ENCODE assay signal across 8 cellular contexts in genomic region chr17:4832829-4833177, GRCh38. TPM values are rescaled to one million over a fixed set of nuclear protein-coding genes. Genes with fewer than 3 reads are reported as not detected.
A peak's percentile ranks its signal among the peaks of the same experiment; 100 is the strongest.
DNase-seq lines count a peak whose midpoint lies in the region; ATAC-seq and TF ChIP-seq lines count a peak whose summit lies in the region.
"Not testable (repeated sequence)": the region's sequence is repeated elsewhere in the genome, so short reads cannot be mapped to it uniquely, and the experiment has no call there.

No MANE protein-coding gene starts in this region.

- not testable (repeated sequence) for TF ChIP-seq POLR2A in heart left ventricle (IDR thresholded peaks at IDR 0.05)

- not testable (repeated sequence) for H3K9me3 ChIP-seq in CD8-positive, alpha-beta memory T cell (ENCODE audit: low read length); heart left ventricle; naive thymus-derived CD4-positive, alpha-beta T cell (ENCODE audit: control insufficient read depth in 2 of 3, low read length in 3 of 3); subcutaneous abdominal adipose tissue (ENCODE audit: control insufficient read depth in 5 of 5, low read length in 5 of 5)

- peak overlapping the region in 3 of 5 donors; percentile 55 to 74 (median 70) for H3K9ac ChIP-seq in subcutaneous abdominal adipose tissue (ENCODE audit: low read length in 5 of 5)

- peaks cover 27% of the 10 kb centered on the region for H3K4me1 ChIP-seq in CD8-positive, alpha-beta memory T cell (ENCODE audit: insufficient read depth, low read length)
- peaks cover 4 to 44% (median 33%) of the 10 kb centered on the region in 12 donors for H3K4me1 ChIP-seq in heart left ventricle
- peaks cover 13 to 27% of the 10 kb centered on the region in 2 donors for H3K4me1 ChIP-seq in naive thymus-derived CD4-positive, alpha-beta T cell (ENCODE audit: control insufficient read depth in 2 of 2, insufficient read depth in 2 of 2, low read length in 2 of 2)
- peaks cover 7 to 38% (median 31%) of the 10 kb centered on the region in 5 donors for H3K4me1 ChIP-seq in subcutaneous abdominal adipose tissue (ENCODE audit: control insufficient read depth in 5 of 5, insufficient read depth in 5 of 5, low read length in 5 of 5)

- not testable (repeated sequence) for H3K36me3 ChIP-seq in CD8-positive, alpha-beta memory T cell (ENCODE audit: insufficient read depth, low read length); heart left ventricle; naive thymus-derived CD4-positive, alpha-beta T cell (ENCODE audit: control insufficient read depth in 2 of 3, insufficient read depth in 3 of 3, low read length in 3 of 3); subcutaneous abdominal adipose tissue (ENCODE audit: control insufficient read depth in 5 of 5, insufficient read depth in 5 of 5, low read length in 5 of 5)

- POLR2A ChIA-PET in CD8-positive, alpha-beta memory T cell (lab: Charles Lee): interaction anchor here (1.5 kb wide), 1 partner anchor 107 kb away, joined by 3 read pairs; the partner anchor contains the start of genes RNF167 and SLC25A11
- POLR2A ChIA-PET in naive thymus-derived CD4-positive, alpha-beta T cell (lab: Charles Lee): not testable (repeated sequence)

- not testable (repeated sequence) for DNase-seq in CD8-positive, alpha-beta memory T cell; heart left ventricle; naive thymus-derived CD4-positive, alpha-beta T cell

- not testable (repeated sequence) for H3K9me3 Mint-ChIP-seq in CD8-positive, alpha-beta memory T cell; T-helper 1 cell treated with Interleukin-12 subunit alpha and Interleukin-12 subunit beta and Interleukin-4 antibody, amounts not matched to agents 30 μg/mL and 1 μg/mL, for 36 hours; brain; naive thymus-derived CD4-positive, alpha-beta T cell

- ATAC-seq in GM21717 (IDR thresholded peaks at IDR 0.05; ENCODE audit: unreplicated experiment) (peak; percentile 2), HG03354 (IDR thresholded peaks at IDR 0.05; ENCODE audit: poor library complexity, severe bottlenecking, unreplicated experiment) (peak; percentile 32), heart left ventricle (peak in 2 of 4 donors; percentile 5 to 13)
- ATAC-seq in naive thymus-derived CD4-positive, alpha-beta T cell: peak; percentile 10

- 0 to 1% (median 0%) methylated on average over 10 to 14 of the region's 17 CpGs for WGBS in heart left ventricle, 4 donors

- not testable (repeated sequence) for H3K27me3 ChIP-seq in CD8-positive, alpha-beta memory T cell (ENCODE audit: insufficient read depth, low read length, poor library complexity, severe bottlenecking); heart left ventricle; naive thymus-derived CD4-positive, alpha-beta T cell (ENCODE audit: control insufficient read depth in 2 of 2, insufficient read depth in 2 of 2, low read length in 2 of 2); subcutaneous abdominal adipose tissue (ENCODE audit: control insufficient read depth in 5 of 5, insufficient read depth in 4 of 5, low read length in 5 of 5)

- CTCF ChIA-PET in CD8-positive, alpha-beta memory T cell (lab: Charles Lee): interaction anchor here (1.4 kb wide), 1 partner anchor 26 kb away, joined by 3 read pairs; the partner anchor contains the start of gene PLD2
- CTCF ChIA-PET in naive thymus-derived CD4-positive, alpha-beta T cell (lab: Charles Lee): not testable (repeated sequence)

- peaks cover 0 to 11% (median under 1%) of the 10 kb centered on the region in 3 donors for H3K36me3 Mint-ChIP-seq in CD8-positive, alpha-beta memory T cell
- not testable (repeated sequence) for H3K36me3 Mint-ChIP-seq in T-helper 1 cell treated with Interleukin-12 subunit alpha and Interleukin-12 subunit beta and Interleukin-4 antibody, amounts not matched to agents 30 μg/mL and 1 μg/mL, for 36 hours (ENCODE audit: low read depth); brain; naive thymus-derived CD4-positive, alpha-beta T cell

- peak overlapping the region; percentile 65 for H3K27ac ChIP-seq in CD8-positive, alpha-beta memory T cell (ENCODE audit: low read depth, low read length)
- H3K27ac ChIP-seq in heart left ventricle: peak overlapping the region in 11 of 12 donors; percentile 80 to 98 (median 91)
- H3K27ac ChIP-seq in naive thymus-derived CD4-positive, alpha-beta T cell (ENCODE audit: low read depth, low read length): peak overlapping the region; percentile 85
- H3K27ac ChIP-seq in subcutaneous abdominal adipose tissue (ENCODE audit: low read depth, low read length): peak overlapping the region; percentile 60

- peaks cover 38 to 39% (median 38%) of the 10 kb centered on the region in 3 donors for H3K4me1 Mint-ChIP-seq in CD8-positive, alpha-beta memory T cell
- H3K4me1 Mint-ChIP-seq in T-helper 1 cell treated with Interleukin-12 subunit alpha and Interleukin-12 subunit beta and Interleukin-4 antibody, amounts not matched to agents 30 μg/mL and 1 μg/mL, for 36 hours (ENCODE audit: low read depth): peaks cover 27% of the 10 kb centered on the region
- H3K4me1 Mint-ChIP-seq in brain: peaks cover 35% of the 10 kb centered on the region
- H3K4me1 Mint-ChIP-seq in naive thymus-derived CD4-positive, alpha-beta T cell: peaks cover 30 to 36% (median 33%) of the 10 kb centered on the region in 7 donors

- TF ChIP-seq CTCF in brain (conservative IDR thresholded peaks at IDR 0.05); heart left ventricle (IDR thresholded peaks at IDR 0.05): not testable (repeated sequence)

- peak overlapping the region; percentile 89 to 97 (median 93) for H3K4me3 Mint-ChIP-seq in CD8-positive, alpha-beta memory T cell
- peak overlapping the region; percentile 91 for H3K4me3 Mint-ChIP-seq in T-helper 1 cell treated with Interleukin-12 subunit alpha and Interleukin-12 subunit beta and Interleukin-4 antibody, amounts not matched to agents 30 μg/mL and 1 μg/mL, for 36 hours
- peak overlapping the region; percentile 86 to 98 (median 95) for H3K4me3 Mint-ChIP-seq in brain
- peak overlapping the region; percentile 89 to 97 (median 96) for H3K4me3 Mint-ChIP-seq in naive thymus-derived CD4-positive, alpha-beta T cell

- H3K4me3 ChIP-seq in CD8-positive, alpha-beta memory T cell (ENCODE audit: low read length): peak overlapping the region; percentile 77
- H3K4me3 ChIP-seq in heart left ventricle (peak overlapping the region; percentile 59 to 99 (median 88)), subcutaneous abdominal adipose tissue (ENCODE audit: low read depth in 1 of 5, low read length in 5 of 5) (peak overlapping the region; percentile 71 to 93 (median 79))
- H3K4me3 ChIP-seq in naive thymus-derived CD4-positive, alpha-beta T cell (ENCODE audit: low read length): peak overlapping the region; percentile 87

- H3K27ac Mint-ChIP-seq in CD8-positive, alpha-beta memory T cell: peak overlapping the region; percentile 90 to 98 (median 98)
- H3K27ac Mint-ChIP-seq in T-helper 1 cell treated with Interleukin-12 subunit alpha and Interleukin-12 subunit beta and Interleukin-4 antibody, amounts not matched to agents 30 μg/mL and 1 μg/mL, for 36 hours: peak overlapping the region; percentile 92
- H3K27ac Mint-ChIP-seq in brain: peak overlapping the region; percentile 94 to 99 (median 98)
- H3K27ac Mint-ChIP-seq in naive thymus-derived CD4-positive, alpha-beta T cell: peak overlapping the region in 8 of 9 donors; percentile 53 to 97 (median 92)

- not testable (repeated sequence) for H3K27me3 Mint-ChIP-seq in CD8-positive, alpha-beta memory T cell; T-helper 1 cell treated with Interleukin-12 subunit alpha and Interleukin-12 subunit beta and Interleukin-4 antibody, amounts not matched to agents 30 μg/mL and 1 μg/mL, for 36 hours (ENCODE audit: low read depth); brain; naive thymus-derived CD4-positive, alpha-beta T cell

- intact Hi-C loops in heart left ventricle (cut with DNase I): loop anchor here in 4 of 10 donors (1.0 to 10.0 kb wide), 6 partner anchors 26 to 52 kb away; partner anchors contain the start of genes PLD2 (in 1 of the 4) and PSMB6 (in 1 of the 4)
- intact Hi-C loops in naive thymus-derived CD4-positive, alpha-beta T cell (cut with micrococcal nuclease): loop anchor here (1.0 to 10.0 kb wide), 10 partner anchors 26 to 690 kb away; partner anchors contain the start of genes ARRB2 (in 2 of the 2), MED11 (in 2 of the 2), PLD2 (in 2 of the 2) and PSMB6 (in 2 of the 2)

RNA-seq across cellular contexts. Expression of gene MINK1, which starts 0.3 kb away (rescaled TPM):
- 10 to 100 TPM; 58.6 TPM for total RNA-seq in CD8-positive, alpha-beta memory T cell
- polyA plus RNA-seq in CD8-positive, alpha-beta memory T cell: 30.5 TPM
- 61.8 TPM for polyA plus RNA-seq in brain (ENCODE audit: insufficient read depth, low read depth, low replicate concordance)
- 10 to 100 TPM; 23.1 to 55.8 (median 36.0) TPM for total RNA-seq in heart left ventricle
- polyA plus RNA-seq in heart left ventricle: 10 to 100 TPM; 24.8 to 28.4 TPM
- 100 to 1,000 TPM in 4 of 5 experiments, 10 to 100 TPM in 1; 88.8 to 142 (median 125) TPM for total RNA-seq in naive thymus-derived CD4-positive, alpha-beta T cell
- 10 to 100 TPM in 1 of 2 donors, 1 to 10 TPM in 1; 8.3 to 20.4 TPM for polyA plus RNA-seq in naive thymus-derived CD4-positive, alpha-beta T cell

RNA-seq across cellular contexts. Expression of gene PLD2, which starts 25.9 kb away (rescaled TPM):
- 10 to 100 TPM; 10.1 to 12.0 TPM for total RNA-seq in CD8-positive, alpha-beta memory T cell
- 1.9 TPM for polyA plus RNA-seq in CD8-positive, alpha-beta memory T cell
- polyA plus RNA-seq in brain (ENCODE audit: insufficient read depth, low read depth, low replicate concordance): 14.0 TPM
- total RNA-seq in heart left ventricle: 10 to 100 TPM in 2 of 9 donors, 1 to 10 TPM in 7; 5.5 to 17.9 (median 8.5) TPM
- polyA plus RNA-seq in heart left ventricle: 1 to 10 TPM; 5.3 to 8.6 TPM
- 10 to 100 TPM; 22.9 to 42.7 (median 26.8) TPM for total RNA-seq in naive thymus-derived CD4-positive, alpha-beta T cell
- polyA plus RNA-seq in naive thymus-derived CD4-positive, alpha-beta T cell: 1 to 10 TPM; 1.5 to 2.2 TPM

RNA-seq across cellular contexts. Expression of gene PSMB6, which starts 36.8 kb away (rescaled TPM):
- 100 to 1,000 TPM; 198 to 207 TPM for total RNA-seq in CD8-positive, alpha-beta memory T cell
- polyA plus RNA-seq in CD8-positive, alpha-beta memory T cell: 259 TPM
- 308 TPM for polyA plus RNA-seq in brain (ENCODE audit: insufficient read depth, low read depth, low replicate concordance)
- total RNA-seq in heart left ventricle: 100 to 1,000 TPM; 143 to 320 (median 182) TPM
- 100 to 1,000 TPM; 263 to 320 TPM for polyA plus RNA-seq in heart left ventricle
- 100 to 1,000 TPM in 1 of 5 experiments, 10 to 100 TPM in 4; 42.3 to 133 (median 44.0) TPM for total RNA-seq in naive thymus-derived CD4-positive, alpha-beta T cell
- 100 to 1,000 TPM; 215 to 273 TPM for polyA plus RNA-seq in naive thymus-derived CD4-positive, alpha-beta T cell

RNA-seq across cellular contexts. Expression of gene GLTPD2, which starts 44.0 kb away (rescaled TPM):
- not detected for total RNA-seq in CD8-positive, alpha-beta memory T cell
- polyA plus RNA-seq in CD8-positive, alpha-beta memory T cell: not detected
- polyA plus RNA-seq in brain (ENCODE audit: insufficient read depth, low read depth, low replicate concordance) (not detected), heart left ventricle (not detected)
- not detected for total RNA-seq in heart left ventricle
- under 1 TPM in 1 of 5 experiments, not detected in 4; 0.39 TPM for total RNA-seq in naive thymus-derived CD4-positive, alpha-beta T cell
- polyA plus RNA-seq in naive thymus-derived CD4-positive, alpha-beta T cell: under 1 TPM in 1 of 2 donors, not detected in 1; 0.39 TPM
